ENCODE assay signal across 11 cellular contexts in the genomic region with DNA sequence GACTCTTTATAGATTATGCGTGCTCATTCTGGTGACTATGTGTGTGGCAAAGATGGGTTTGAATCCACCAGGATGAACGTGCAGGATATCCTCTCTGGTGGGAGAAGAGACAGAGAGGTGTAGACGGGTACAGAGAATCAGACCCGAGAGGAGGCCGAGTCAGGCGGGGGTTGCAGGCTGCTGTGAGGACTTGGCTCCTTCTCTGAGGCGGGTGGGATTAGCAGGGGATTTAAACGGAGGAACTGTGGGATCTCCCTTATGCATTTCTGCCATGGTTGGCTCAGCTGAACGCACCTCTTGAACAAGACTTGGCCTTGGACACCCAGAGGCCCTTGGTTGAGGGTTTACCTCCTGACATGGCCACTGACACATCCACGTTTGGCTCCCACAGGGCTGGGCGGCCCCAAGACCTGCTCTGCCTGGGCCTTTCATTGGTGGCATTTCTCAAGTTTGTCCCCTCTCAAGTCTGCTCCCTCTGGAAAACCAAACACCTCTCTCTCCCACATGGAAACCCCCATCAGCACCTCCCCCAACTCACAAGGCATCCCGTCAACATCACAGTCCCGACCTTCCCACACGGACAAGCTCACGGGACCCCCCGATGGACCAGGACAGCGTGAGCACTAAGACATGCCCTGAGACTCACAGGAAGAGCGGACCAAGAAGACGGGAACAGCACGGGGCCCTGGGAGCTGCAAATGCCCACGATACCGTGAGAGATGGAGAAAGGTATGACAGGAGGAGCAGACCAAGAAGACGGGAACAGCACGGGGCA.
"Had no signal": no experiment of that assay in that cellular context is flagged by ENCODE, and none has a peak within 500 bp of the region (broad histone marks: within the 10 kb centered on the region; RNA-seq: fewer than 3 reads in every experiment).

No MANE protein-coding gene starts in this region.

- H3K27me3 ChIP-seq: thyroid gland had no signal

- H3K36me3 ChIP-seq: lower lobe of right lung, SJCRH30, thyroid gland had no signal

- H3K27me3 Mint-ChIP-seq: activated naive CD8-positive, alpha-beta T cell had no signal

- H3K9me3 ChIP-seq: lower lobe of right lung, SJCRH30, thyroid gland had no signal

- H3K27ac ChIP-seq: lower lobe of right lung, SJCRH30, thyroid gland had no signal

- H3K9me3 Mint-ChIP-seq: central memory CD8-positive, alpha-beta T cell had no signal

- H3K4me3 ChIP-seq: lower lobe of right lung, SJCRH30, thyroid gland had no signal

- H3K36me3 Mint-ChIP-seq: brain had no signal

- DNase-seq: activated CD4-positive, alpha-beta T cell treated with anti-CD3 and anti-CD28 coated beads, Interleukin-2, amount 50 U/mL, for 48 hours; activated CD4-positive, CD25-positive, alpha-beta regulatory T cell treated with anti-CD3 and anti-CD28 coated beads, Interleukin-2, amount 50 U/mL, for 72 hours; amygdala; hypothalamus; lower lobe of right lung; naive thymus-derived CD8-positive, alpha-beta T cell; SJCRH30; thyroid gland had no signal

- H3K27ac Mint-ChIP-seq: activated naive CD8-positive, alpha-beta T cell; brain had no signal

- H3K4me3 Mint-ChIP-seq: activated naive CD8-positive, alpha-beta T cell; brain; central memory CD8-positive, alpha-beta T cell had no signal

- H3K4me1 ChIP-seq: lower lobe of right lung, SJCRH30, thyroid gland had no signal
